ENCODE assay signal across 3 cellular contexts in the genomic region with DNA sequence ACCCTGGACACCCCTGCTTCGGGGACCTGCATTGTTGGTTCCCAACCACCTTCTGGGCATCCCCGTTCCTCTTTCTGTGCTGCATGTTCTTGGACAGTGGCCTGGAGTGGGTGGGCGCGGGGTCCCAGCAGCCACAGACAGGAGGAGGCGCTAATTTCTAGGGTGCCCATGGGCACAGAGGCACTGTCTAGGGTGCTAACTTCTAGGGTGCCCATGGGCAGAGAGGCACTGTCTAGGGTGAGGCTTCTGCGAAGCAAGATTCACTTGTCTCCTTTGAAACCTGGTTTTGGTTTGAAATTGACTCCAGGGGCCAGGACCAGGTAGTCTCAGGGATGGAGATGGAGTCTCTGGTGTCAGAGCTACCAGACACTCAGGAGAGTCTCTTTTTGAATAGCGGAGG.
TF ChIP-seq lines count a peak whose summit lies in the region.

No MANE protein-coding gene starts in this region.

TF ChIP-seq in SK-N-SH, 30 proteins besides CTCF, POLR2A, EP300 and RAD21:
- no peak for TF ChIP-seq RFX5 (IDR thresholded peaks at IDR 0.05; ENCODE audit: low read length)
- TF ChIP-seq, protein P1, sequence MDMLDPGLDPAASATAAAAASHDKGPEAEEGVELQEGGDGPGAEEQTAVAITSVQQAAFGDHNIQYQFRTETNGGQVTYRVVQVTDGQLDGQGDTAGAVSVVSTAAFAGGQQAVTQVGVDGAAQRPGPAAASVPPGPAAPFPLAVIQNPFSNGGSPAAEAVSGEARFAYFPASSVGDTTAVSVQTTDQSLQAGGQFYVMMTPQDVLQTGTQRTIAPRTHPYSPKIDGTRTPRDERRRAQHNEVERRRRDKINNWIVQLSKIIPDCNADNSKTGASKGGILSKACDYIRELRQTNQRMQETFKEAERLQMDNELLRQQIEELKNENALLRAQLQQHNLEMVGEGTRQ (IDR thresholded peaks at IDR 0.05; ENCODE audit: borderline replicate concordance, low read depth, low read length): no peak
- no peak for TF ChIP-seq SMC3 (IDR thresholded peaks at IDR 0.05; ENCODE audit: low read depth, low read length)
- TF ChIP-seq ELF1 (IDR thresholded peaks at IDR 0.05): no peak
- TF ChIP-seq YY1 (IDR thresholded peaks at IDR 0.05; ENCODE audit: low read depth): no peak
- TF ChIP-seq, protein P2, sequence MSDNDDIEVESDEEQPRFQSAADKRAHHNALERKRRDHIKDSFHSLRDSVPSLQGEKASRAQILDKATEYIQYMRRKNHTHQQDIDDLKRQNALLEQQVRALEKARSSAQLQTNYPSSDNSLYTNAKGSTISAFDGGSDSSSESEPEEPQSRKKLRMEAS (IDR thresholded peaks at IDR 0.05; ENCODE audit: low read depth): no peak
- TF ChIP-seq JUND (IDR thresholded peaks at IDR 0.05): no peak
- no peak for TF ChIP-seq TAF1 (IDR thresholded peaks at IDR 0.05; ENCODE audit: borderline replicate concordance, low read depth, low read length)
- TF ChIP-seq TEAD4 (IDR thresholded peaks at IDR 0.05; ENCODE audit: borderline replicate concordance, insufficient read depth): no peak
- no peak for TF ChIP-seq NFIC (IDR thresholded peaks at IDR 0.05; ENCODE audit: borderline replicate concordance)
- no peak for TF ChIP-seq CHD2 (IDR thresholded peaks at IDR 0.05; ENCODE audit: low read length, partially characterized antibody)
- TF ChIP-seq POLR2AphosphoS5 (IDR thresholded peaks at IDR 0.05; ENCODE audit: low read depth, low read length): no peak
- no peak for TF ChIP-seq EZH2phosphoT487 (IDR thresholded peaks at IDR 0.05; ENCODE audit: borderline replicate concordance, low read depth)

TF ChIP-seq in SK-N-SH treated with all-trans-retinoic acid at 6 μM for 48 hours, 23 proteins besides CTCF, POLR2A, EP300 and RAD21 (continues in another document):
- TF ChIP-seq, protein P3, sequence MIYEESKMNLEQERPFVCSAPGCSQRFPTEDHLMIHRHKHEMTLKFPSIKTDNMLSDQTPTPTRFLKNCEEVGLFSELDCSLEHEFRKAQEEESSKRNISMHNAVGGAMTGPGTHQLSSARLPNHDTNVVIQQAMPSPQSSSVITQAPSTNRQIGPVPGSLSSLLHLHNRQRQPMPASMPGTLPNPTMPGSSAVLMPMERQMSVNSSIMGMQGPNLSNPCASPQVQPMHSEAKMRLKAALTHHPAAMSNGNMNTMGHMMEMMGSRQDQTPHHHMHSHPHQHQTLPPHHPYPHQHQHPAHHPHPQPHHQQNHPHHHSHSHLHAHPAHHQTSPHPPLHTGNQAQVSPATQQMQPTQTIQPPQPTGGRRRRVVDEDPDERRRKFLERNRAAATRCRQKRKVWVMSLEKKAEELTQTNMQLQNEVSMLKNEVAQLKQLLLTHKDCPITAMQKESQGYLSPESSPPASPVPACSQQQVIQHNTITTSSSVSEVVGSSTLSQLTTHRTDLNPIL (CRISPR knock-in tag; IDR thresholded peaks at IDR 0.05; ENCODE audit: low read depth): no peak
- TF ChIP-seq BACH2 (CRISPR knock-in tag; IDR thresholded peaks at IDR 0.05; ENCODE audit: borderline replicate concordance) (no peak), OSR1 (CRISPR knock-in tag; IDR thresholded peaks at IDR 0.05) (no peak), SNAI2 (CRISPR knock-in tag; IDR thresholded peaks at IDR 0.05) (no peak), PATZ1 (CRISPR knock-in tag; IDR thresholded peaks at IDR 0.05; ENCODE audit: borderline replicate concordance) (no peak), TOX (CRISPR knock-in tag; IDR thresholded peaks at IDR 0.05; ENCODE audit: borderline replicate concordance) (no peak), ZNF70 (CRISPR knock-in tag; IDR thresholded peaks at IDR 0.05) (no peak), PPARA (CRISPR knock-in tag; IDR thresholded peaks at IDR 0.05; ENCODE audit: borderline replicate concordance) (no peak), CSDC2 (CRISPR knock-in tag; IDR thresholded peaks at IDR 0.05) (no peak), TCF4 (CRISPR knock-in tag; IDR thresholded peaks at IDR 0.05; ENCODE audit: borderline replicate concordance) (no peak), RARB (CRISPR knock-in tag; IDR thresholded peaks at IDR 0.05) (no peak), ESRRG (CRISPR knock-in tag; IDR thresholded peaks at IDR 0.05) (no peak), ISL1 (CRISPR knock-in tag; IDR thresholded peaks at IDR 0.05) (no peak), ZFP3 (CRISPR knock-in tag; IDR thresholded peaks at IDR 0.05) (no peak), ARNTL (CRISPR knock-in tag; IDR thresholded peaks at IDR 0.05; ENCODE audit: borderline replicate concordance, low read depth) (no peak), ZNF565 (CRISPR knock-in tag; conservative IDR thresholded peaks at IDR 0.05; ENCODE audit: low read depth) (no peak)
- TF ChIP-seq, protein P4, sequence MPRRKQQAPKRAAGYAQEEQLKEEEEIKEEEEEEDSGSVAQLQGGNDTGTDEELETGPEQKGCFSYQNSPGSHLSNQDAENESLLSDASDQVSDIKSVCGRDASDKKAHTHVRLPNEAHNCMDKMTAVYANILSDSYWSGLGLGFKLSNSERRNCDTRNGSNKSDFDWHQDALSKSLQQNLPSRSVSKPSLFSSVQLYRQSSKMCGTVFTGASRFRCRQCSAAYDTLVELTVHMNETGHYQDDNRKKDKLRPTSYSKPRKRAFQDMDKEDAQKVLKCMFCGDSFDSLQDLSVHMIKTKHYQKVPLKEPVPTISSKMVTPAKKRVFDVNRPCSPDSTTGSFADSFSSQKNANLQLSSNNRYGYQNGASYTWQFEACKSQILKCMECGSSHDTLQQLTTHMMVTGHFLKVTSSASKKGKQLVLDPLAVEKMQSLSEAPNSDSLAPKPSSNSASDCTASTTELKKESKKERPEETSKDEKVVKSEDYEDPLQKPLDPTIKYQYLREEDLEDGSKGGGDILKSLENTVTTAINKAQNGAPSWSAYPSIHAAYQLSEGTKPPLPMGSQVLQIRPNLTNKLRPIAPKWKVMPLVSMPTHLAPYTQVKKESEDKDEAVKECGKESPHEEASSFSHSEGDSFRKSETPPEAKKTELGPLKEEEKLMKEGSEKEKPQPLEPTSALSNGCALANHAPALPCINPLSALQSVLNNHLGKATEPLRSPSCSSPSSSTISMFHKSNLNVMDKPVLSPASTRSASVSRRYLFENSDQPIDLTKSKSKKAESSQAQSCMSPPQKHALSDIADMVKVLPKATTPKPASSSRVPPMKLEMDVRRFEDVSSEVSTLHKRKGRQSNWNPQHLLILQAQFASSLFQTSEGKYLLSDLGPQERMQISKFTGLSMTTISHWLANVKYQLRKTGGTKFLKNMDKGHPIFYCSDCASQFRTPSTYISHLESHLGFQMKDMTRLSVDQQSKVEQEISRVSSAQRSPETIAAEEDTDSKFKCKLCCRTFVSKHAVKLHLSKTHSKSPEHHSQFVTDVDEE (CRISPR knock-in tag; IDR thresholded peaks at IDR 0.05): no peak

TF ChIP-seq in endothelial cell of umbilical vein, 7 proteins besides CTCF, POLR2A, EP300 and RAD21:
- no peak for TF ChIP-seq JUN (IDR thresholded peaks at IDR 0.05; ENCODE audit: borderline replicate concordance, insufficient read depth, insufficient read length, low read depth)
- TF ChIP-seq FOS (IDR thresholded peaks at IDR 0.05; ENCODE audit: borderline replicate concordance, insufficient read depth, low read length): no peak
- no peak for TF ChIP-seq EZH2 (IDR thresholded peaks at IDR 0.05; ENCODE audit: borderline replicate concordance, low read depth, low read length, severe bottlenecking)
- TF ChIP-seq GATA2 (IDR thresholded peaks at IDR 0.05; ENCODE audit: insufficient read depth, insufficient read length, low read depth, low read length): no peak
- no peak for TF ChIP-seq POLR2AphosphoS5 (IDR thresholded peaks at IDR 0.05; ENCODE audit: insufficient read depth, low read depth, low read length)
